In the genomic region with DNA sequence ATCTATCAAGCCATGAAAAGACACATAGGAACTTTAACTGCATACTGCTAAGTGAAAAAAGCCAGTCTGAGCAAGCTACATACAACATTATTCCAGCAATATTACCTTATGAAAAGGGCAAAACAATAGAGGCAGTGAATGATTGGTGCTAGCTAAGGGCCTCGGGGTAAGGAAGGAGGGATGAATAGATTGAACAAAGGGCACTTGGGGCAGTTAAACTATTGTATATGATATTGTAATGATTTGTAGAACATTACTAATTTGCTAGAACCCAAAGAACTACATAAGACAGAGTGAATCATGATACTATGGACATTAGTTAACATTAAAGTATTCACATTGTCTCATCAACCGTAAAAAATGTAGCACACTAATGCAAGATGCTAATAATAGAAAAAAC, we compare ENCODE assay signal across 38 cellular contexts.
"Had no signal": no experiment of that assay in that cellular context is flagged by ENCODE, and none has a peak within 500 bp of the region (broad histone marks: within the 10 kb centered on the region; RNA-seq: fewer than 3 reads in every experiment).

No MANE protein-coding gene starts in this region.

- DNase-seq: activated B cell treated with CpG ODN at 0.5 μM for 24 hours; activated CD4-positive, alpha-beta memory T cell treated with anti-CD3 and anti-CD28 coated beads for 36 hours; activated CD4-positive, alpha-beta T cell treated with anti-CD3 and anti-CD28 coated beads for 4 hours; activated CD4-positive, alpha-beta T cell treated with anti-CD3 and anti-CD28 coated beads, Interleukin-2, amount 10 ng/mL, durations not matched to agents 24 days and 14 days; activated CD4-positive, alpha-beta T cell treated with anti-CD3 and anti-CD28 coated beads, Interleukin-2, amount 50 U/mL, for 1 hour; activated CD4-positive, alpha-beta T cell treated with anti-CD3 and anti-CD28 coated beads, Interleukin-2, amount 50 U/mL, for 4 hours; activated CD4-positive, CD25-positive, alpha-beta regulatory T cell treated with anti-CD3 and anti-CD28 coated beads, Interleukin-2, amount 50 U/mL, for 72 hours; activated CD8-positive, alpha-beta memory T cell treated with anti-CD3 and anti-CD28 coated beads, Interleukin-2, amount 50 U/mL, for 4 hours; activated CD8-positive, alpha-beta T cell treated with anti-CD3 and anti-CD28 coated beads for 36 hours; activated effector memory CD4-positive, alpha-beta T cell treated with anti-CD3 and anti-CD28 coated beads, Interleukin-2, amount 50 U/mL, for 16 hours; activated gamma-delta T cell treated with Interleukin-2 at 50 U/mL for 16 hours; activated naive CD4-positive, alpha-beta T cell; activated naive CD4-positive, alpha-beta T cell treated with anti-CD3 and anti-CD28 coated beads for 36 hours; activated naive CD4-positive, alpha-beta T cell treated with anti-CD3 and anti-CD28 coated beads, Interleukin-2, amount 50 U/mL, for 16 hours; activated naive CD8-positive, alpha-beta T cell treated with anti-CD3 and anti-CD28 coated beads for 36 hours; activated T-cell treated with anti-CD3 and anti-CD28 coated beads for 4 hours; activated T-cell treated with anti-CD3 and anti-CD28 coated beads, Interleukin-2, amount 50 U/mL, for 1 hour; activated T-cell treated with anti-CD3 and anti-CD28 coated beads, Interleukin-2, amount 50 U/mL, for 4 hours; activated T-cell treated with anti-CD3 and anti-CD28 coated beads, Interleukin-2, amount 50 U/mL, for 72 hours; adrenal gland; amniotic stem cell; aorta; body of pancreas; brain microvascular endothelial cell; central memory CD4-positive, alpha-beta T cell; SW 1271; T-helper 1 cell; T-helper 2 cell; T-helper 9 cell had no signal

- H3K27me3 ChIP-seq: adrenal gland, body of pancreas, brain microvascular endothelial cell, breast epithelium had no signal

- H3K27ac ChIP-seq: adrenal gland, body of pancreas, brain microvascular endothelial cell, breast epithelium, VCaP had no signal

- H3K36me3 Mint-ChIP-seq: activated CD4-positive, alpha-beta memory T cell treated with anti-CD3 and anti-CD28 coated beads for 36 hours; activated naive CD8-positive, alpha-beta T cell treated with anti-CD3 and anti-CD28 coated beads for 36 hours had no signal

- H3K27ac Mint-ChIP-seq: activated B cell treated with CpG ODN at 0.5 μM for 24 hours; activated CD4-positive, alpha-beta memory T cell treated with anti-CD3 and anti-CD28 coated beads for 36 hours; activated CD4-positive, alpha-beta T cell treated with anti-CD3 and anti-CD28 coated beads, Interleukin-2, amount 10 ng/mL, durations not matched to agents 24 days and 14 days; activated CD8-positive, alpha-beta T cell treated with anti-CD3 and anti-CD28 coated beads for 36 hours; activated naive CD4-positive, alpha-beta T cell treated with anti-CD3 and anti-CD28 coated beads for 36 hours; activated naive CD4-positive, alpha-beta T cell treated with anti-CD3 and anti-CD28 coated beads, Interleukin-2, amount 50 U/mL, for 72 hours; activated naive CD8-positive, alpha-beta T cell treated with anti-CD3 and anti-CD28 coated beads for 36 hours; activated T-cell treated with anti-CD3 and anti-CD28 coated beads, Interleukin-2, amount 50 U/mL, for 72 hours; activated T-helper 1 cell treated with anti-CD3 and anti-CD28 coated beads, Interleukin-12 subunit alpha, Interleukin-12 subunit beta, Interleukin-2, Interleukin-4 antibody, amounts not matched to agents 30 ng/mL and 10 ng/mL and 1 ng/mL, durations not matched to agents 14 hours and 24 hours and 36 hours; activated T-helper 17 cell treated with anti-CD3 and anti-CD28 coated beads, Interleukin-2, amount 50 U/mL, for 72 hours; T-helper 1 cell treated with Interleukin-12 subunit alpha and Interleukin-12 subunit beta and Interleukin-4 antibody, amounts not matched to agents 30 μg/mL and 1 μg/mL, for 36 hours; T-helper 2 cell treated with Interferon-gamma antibody and Interleukin-4, amounts not matched to agents 5 μg/mL and 100 μg/mL, for 36 hours had no signal

- H3K27me3 Mint-ChIP-seq: activated B cell treated with CpG ODN at 0.5 μM for 24 hours; activated CD4-positive, alpha-beta memory T cell treated with anti-CD3 and anti-CD28 coated beads for 36 hours; activated CD4-positive, alpha-beta T cell treated with anti-CD3 and anti-CD28 coated beads, Interleukin-2, amount 10 ng/mL, durations not matched to agents 24 days and 14 days; activated CD8-positive, alpha-beta T cell treated with anti-CD3 and anti-CD28 coated beads for 36 hours; activated naive CD8-positive, alpha-beta T cell treated with anti-CD3 and anti-CD28 coated beads for 36 hours had no signal

- H3K36me3 ChIP-seq: adrenal gland, brain microvascular endothelial cell, breast epithelium had no signal

- H3K4me3 Mint-ChIP-seq: activated B cell treated with CpG ODN at 0.5 μM for 24 hours; activated CD4-positive, alpha-beta memory T cell treated with anti-CD3 and anti-CD28 coated beads for 36 hours; activated CD4-positive, alpha-beta T cell treated with anti-CD3 and anti-CD28 coated beads, Interleukin-2, amount 10 ng/mL, durations not matched to agents 24 days and 14 days; activated CD8-positive, alpha-beta T cell treated with anti-CD3 and anti-CD28 coated beads for 36 hours; activated naive CD4-positive, alpha-beta T cell treated with anti-CD3 and anti-CD28 coated beads for 36 hours; activated naive CD8-positive, alpha-beta T cell treated with anti-CD3 and anti-CD28 coated beads for 36 hours; activated T-cell treated with anti-CD3 and anti-CD28 coated beads, Interleukin-2, amount 50 U/mL, for 4 hours; activated T-cell treated with anti-CD3 and anti-CD28 coated beads, Interleukin-2, amount 50 U/mL, for 72 hours; activated T-helper 1 cell treated with anti-CD3 and anti-CD28 coated beads, Interleukin-12 subunit alpha, Interleukin-12 subunit beta, Interleukin-2, Interleukin-4 antibody, amounts not matched to agents 30 ng/mL and 10 ng/mL and 1 ng/mL, durations not matched to agents 14 hours and 24 hours and 36 hours; activated T-helper 17 cell treated with anti-CD3 and anti-CD28 coated beads, Interleukin-2, amount 50 U/mL, for 72 hours; T-helper 1 cell treated with Interleukin-12 subunit alpha and Interleukin-12 subunit beta and Interleukin-4 antibody, amounts not matched to agents 30 μg/mL and 1 μg/mL, for 36 hours; T-helper 2 cell treated with Interferon-gamma antibody and Interleukin-4, amounts not matched to agents 5 μg/mL and 100 μg/mL, for 36 hours had no signal

- H3K4me3 ChIP-seq: adrenal gland, body of pancreas, breast epithelium had no signal

- H3K4me1 ChIP-seq: adrenal gland, body of pancreas, breast epithelium had no signal

- H3K4me1 Mint-ChIP-seq: activated B cell treated with CpG ODN at 0.5 μM for 24 hours; activated CD4-positive, alpha-beta T cell treated with anti-CD3 and anti-CD28 coated beads, Interleukin-2, amount 10 ng/mL, durations not matched to agents 24 days and 14 days; activated naive CD8-positive, alpha-beta T cell treated with anti-CD3 and anti-CD28 coated beads for 36 hours; activated T-helper 17 cell treated with anti-CD3 and anti-CD28 coated beads, Interleukin-2, amount 50 U/mL, for 72 hours had no signal

- H3K9me3 ChIP-seq: adrenal gland, body of pancreas had no signal

- FAIRE-seq: astrocyte, TTC549 had no signal
